15 cellular contexts compared by ENCODE assay signal in genomic region chr7:75881436-75882095, GRCh38. TPM values are rescaled to one million over a fixed set of nuclear protein-coding genes. Genes with fewer than 3 reads are reported as not detected.
DNase-seq lines count a peak whose midpoint lies in the region; ATAC-seq and TF ChIP-seq lines count a peak whose summit lies in the region.
"Had no signal": no experiment of that assay in that cellular context is flagged by ENCODE, and none has a peak within 500 bp of the region (broad histone marks: within the 10 kb centered on the region; RNA-seq: fewer than 3 reads in every experiment).

No MANE protein-coding gene starts in this region.

- no peaks in the 10 kb centered on the region for H3K27me3 Mint-ChIP-seq in T-helper 2 cell treated with Interferon-gamma antibody and Interleukin-4, amounts not matched to agents 5 μg/mL and 100 μg/mL, for 36 hours (ENCODE audit: low read depth)
- no peaks in the 10 kb centered on the region for H3K27me3 Mint-ChIP-seq in activated T-helper 1 cell treated with anti-CD3 and anti-CD28 coated beads, Interleukin-12 subunit alpha, Interleukin-12 subunit beta, Interleukin-2, Interleukin-4 antibody, amounts not matched to agents 30 ng/mL and 10 ng/mL and 1 ng/mL, durations not matched to agents 14 hours and 24 hours and 36 hours (ENCODE audit: insufficient read depth)
- H3K27me3 Mint-ChIP-seq: naive B cell had no signal

- peaks cover 34% of the 10 kb centered on the region for H3K79me2 ChIP-seq in osteoblast (ENCODE audit: insufficient read depth, low read length)

- TF ChIP-seq CTCF in fibroblast of pulmonary artery (IDR thresholded peaks at IDR 0.05; ENCODE audit: low read length, missing control alignments) (peak; percentile 14), osteoblast (IDR thresholded peaks at IDR 0.05; ENCODE audit: extremely low read depth, low read depth, low read length) (no peak), BE2C (IDR thresholded peaks at IDR 0.05; ENCODE audit: low read depth, low read length) (no peak)

- no peak overlapping the region for H2AFZ ChIP-seq in osteoblast (ENCODE audit: low read length)

- H3K27ac ChIP-seq in osteoblast (ENCODE audit: low read depth, low read length): no peak overlapping the region
- H3K27ac ChIP-seq: left lung had no signal

- intact Hi-C loops in activated T-helper 1 cell treated with anti-CD3 and anti-CD28 coated beads, Interleukin-12 subunit alpha, Interleukin-12 subunit beta, Interleukin-2, Interleukin-4 antibody, amounts not matched to agents 30 ng/mL and 10 ng/mL and 1 ng/mL, durations not matched to agents 14 hours and 24 hours and 36 hours (cut with micrococcal nuclease): no loop called here

- no peaks in the 10 kb centered on the region for H3K9me3 Mint-ChIP-seq in T-helper 2 cell treated with Interferon-gamma antibody and Interleukin-4, amounts not matched to agents 5 μg/mL and 100 μg/mL, for 36 hours
- no peaks in the 10 kb centered on the region for H3K9me3 Mint-ChIP-seq in activated T-helper 1 cell treated with anti-CD3 and anti-CD28 coated beads, Interleukin-12 subunit alpha, Interleukin-12 subunit beta, Interleukin-2, Interleukin-4 antibody, amounts not matched to agents 30 ng/mL and 10 ng/mL and 1 ng/mL, durations not matched to agents 14 hours and 24 hours and 36 hours
- H3K9me3 Mint-ChIP-seq: naive B cell had no signal

- no peak for DNase-seq in T-helper 2 cell treated with Interferon-gamma antibody and Interleukin-4, amounts not matched to agents 5 μg/mL and 100 μg/mL, for 36 hours (ENCODE audit: low spot score)
- no peak for DNase-seq in T-helper 2 cell
- no peak for DNase-seq in activated T-helper 1 cell treated with anti-CD3 and anti-CD28 coated beads, Interleukin-12 subunit alpha, Interleukin-12 subunit beta, Interleukin-2, Interleukin-4 antibody, amounts not matched to agents 30 ng/mL and 10 ng/mL and 1 ng/mL, durations not matched to agents 14 hours and 24 hours and 36 hours (ENCODE audit: low spot score)
- DNase-seq in fibroblast of pulmonary artery (ENCODE audit: low read depth): peak; percentile 29
- DNase-seq in osteoblast (ENCODE audit: insufficient read length, low spot score, missing footprints): peak; percentile 32
- no peak for DNase-seq in putamen (ENCODE audit: low spot score)
- no peak for DNase-seq in BE2C
- DNase-seq: activated CD4-positive, alpha-beta T cell treated with anti-CD3 and anti-CD28 coated beads, Interleukin-2, amount 50 U/mL, for 4 hours; left lung; naive B cell; NCI-H2171; SHP77; stimulated activated naive CD4-positive, alpha-beta T cell treated with Interleukin-2 at 50 U/mL for 16 hours; T1000 had no signal

- peaks cover 12% of the 10 kb centered on the region for H4K20me1 ChIP-seq in osteoblast (ENCODE audit: insufficient read depth, low read length)

- ATAC-seq in HG03280 (IDR thresholded peaks at IDR 0.05; ENCODE audit: unreplicated experiment): no peak
- ATAC-seq: left lung had no signal

- peak overlapping the region; percentile 20 for H3K27ac Mint-ChIP-seq in T-helper 2 cell treated with Interferon-gamma antibody and Interleukin-4, amounts not matched to agents 5 μg/mL and 100 μg/mL, for 36 hours
- no peak overlapping the region for H3K27ac Mint-ChIP-seq in activated T-helper 1 cell treated with anti-CD3 and anti-CD28 coated beads, Interleukin-12 subunit alpha, Interleukin-12 subunit beta, Interleukin-2, Interleukin-4 antibody, amounts not matched to agents 30 ng/mL and 10 ng/mL and 1 ng/mL, durations not matched to agents 14 hours and 24 hours and 36 hours
- H3K27ac Mint-ChIP-seq: naive B cell had no signal

- H3K27me3 ChIP-seq in osteoblast (ENCODE audit: insufficient read depth, low read length): no peaks in the 10 kb centered on the region
- H3K27me3 ChIP-seq in BE2C: no peaks in the 10 kb centered on the region; the same call in 1 of the 2 replicates
- H3K27me3 ChIP-seq: left lung had no signal

- H3K4me1 ChIP-seq in osteoblast (ENCODE audit: insufficient read depth, low read length) (peaks cover 18% of the 10 kb centered on the region), BE2C (peaks cover 6% of the 10 kb centered on the region)

- H3K4me1 Mint-ChIP-seq in T-helper 2 cell treated with Interferon-gamma antibody and Interleukin-4, amounts not matched to agents 5 μg/mL and 100 μg/mL, for 36 hours (ENCODE audit: low read depth): peaks cover 33% of the 10 kb centered on the region
- H3K4me1 Mint-ChIP-seq in activated T-helper 1 cell treated with anti-CD3 and anti-CD28 coated beads, Interleukin-12 subunit alpha, Interleukin-12 subunit beta, Interleukin-2, Interleukin-4 antibody, amounts not matched to agents 30 ng/mL and 10 ng/mL and 1 ng/mL, durations not matched to agents 14 hours and 24 hours and 36 hours (ENCODE audit: low read depth): peaks cover 39% of the 10 kb centered on the region

- no peak overlapping the region for H3K4me2 ChIP-seq in osteoblast (ENCODE audit: insufficient read depth, low read length)

- H3K36me3 Mint-ChIP-seq in T-helper 2 cell treated with Interferon-gamma antibody and Interleukin-4, amounts not matched to agents 5 μg/mL and 100 μg/mL, for 36 hours (ENCODE audit: low read depth): peaks cover 40% of the 10 kb centered on the region
- H3K36me3 Mint-ChIP-seq in activated T-helper 1 cell treated with anti-CD3 and anti-CD28 coated beads, Interleukin-12 subunit alpha, Interleukin-12 subunit beta, Interleukin-2, Interleukin-4 antibody, amounts not matched to agents 30 ng/mL and 10 ng/mL and 1 ng/mL, durations not matched to agents 14 hours and 24 hours and 36 hours (ENCODE audit: low read depth): peaks cover 43% of the 10 kb centered on the region

- H3K36me3 ChIP-seq in osteoblast (ENCODE audit: insufficient read depth, low read length) (peaks cover 48% of the 10 kb centered on the region), BE2C (peaks cover 26% of the 10 kb centered on the region)

- H3K4me3 ChIP-seq in fibroblast of pulmonary artery (replicated peaks; ENCODE audit: low read depth, low read length) (no peak overlapping the region), osteoblast (ENCODE audit: insufficient read depth, low read length) (no peak overlapping the region), BE2C (ENCODE audit: low read depth, low read length) (no peak overlapping the region)
- H3K4me3 ChIP-seq: left lung had no signal

- H3K9me3 ChIP-seq in osteoblast (ENCODE audit: low read depth, low read length): no peaks in the 10 kb centered on the region
- H3K9me3 ChIP-seq in BE2C: no peaks in the 10 kb centered on the region; the same call in 1 of the 2 replicates
- H3K9me3 ChIP-seq: left lung had no signal

- H3K4me3 Mint-ChIP-seq in T-helper 2 cell treated with Interferon-gamma antibody and Interleukin-4, amounts not matched to agents 5 μg/mL and 100 μg/mL, for 36 hours: peak overlapping the region; percentile 1
- peak overlapping the region; percentile 68 for H3K4me3 Mint-ChIP-seq in activated T-helper 1 cell treated with anti-CD3 and anti-CD28 coated beads, Interleukin-12 subunit alpha, Interleukin-12 subunit beta, Interleukin-2, Interleukin-4 antibody, amounts not matched to agents 30 ng/mL and 10 ng/mL and 1 ng/mL, durations not matched to agents 14 hours and 24 hours and 36 hours

RNA-seq across cellular contexts. Expression of gene RHBDD2, which starts 2.7 kb away (rescaled TPM):
- 59.9 and 63.9 TPM in 2 replicates for total RNA-seq in activated T-helper 1 cell treated with anti-CD3 and anti-CD28 coated beads, Interleukin-12 subunit alpha, Interleukin-12 subunit beta, Interleukin-2, Interleukin-4 antibody, amounts not matched to agents 30 ng/mL and 10 ng/mL and 1 ng/mL, durations not matched to agents 14 hours and 24 hours and 36 hours
- 27.4 and 27.5 TPM in 2 replicates for total RNA-seq in osteoblast
- polyA plus RNA-seq in BE2C (2012; ENCODE audit: insufficient read depth, insufficient read length, low read depth): 162 TPM

RNA-seq across cellular contexts. Expression of gene POR, which starts 33.4 kb away (rescaled TPM):
- total RNA-seq in activated T-helper 1 cell treated with anti-CD3 and anti-CD28 coated beads, Interleukin-12 subunit alpha, Interleukin-12 subunit beta, Interleukin-2, Interleukin-4 antibody, amounts not matched to agents 30 ng/mL and 10 ng/mL and 1 ng/mL, durations not matched to agents 14 hours and 24 hours and 36 hours: 84.4 and 91.2 TPM in 2 replicates
- total RNA-seq in osteoblast: 70.4 and 73.1 TPM in 2 replicates
- 85.5 TPM for polyA plus RNA-seq in BE2C (2012; ENCODE audit: insufficient read depth, insufficient read length, low read depth)

Comparison
In these comparisons a context has a peak if more than half of its experiments do, and no peak if none do; other contexts are left out.
1. DNase-seq: peak in fibroblast of pulmonary artery (single experiment) and osteoblast (single experiment); none in T-helper 2 cell treated with Interferon-gamma antibody and Interleukin-4, amounts not matched to agents 5 μg/mL and 100 μg/mL, for 36 hours (single experiment), T-helper 2 cell (0 of 5), activated T-helper 1 cell treated with anti-CD3 and anti-CD28 coated beads, Interleukin-12 subunit alpha, Interleukin-12 subunit beta, Interleukin-2, Interleukin-4 antibody, amounts not matched to agents 30 ng/mL and 10 ng/mL and 1 ng/mL, durations not matched to agents 14 hours and 24 hours and 36 hours (single experiment), putamen (single experiment) and BE2C (single experiment).